ENCODE assay signal across 9 cellular contexts in the genomic region with DNA sequence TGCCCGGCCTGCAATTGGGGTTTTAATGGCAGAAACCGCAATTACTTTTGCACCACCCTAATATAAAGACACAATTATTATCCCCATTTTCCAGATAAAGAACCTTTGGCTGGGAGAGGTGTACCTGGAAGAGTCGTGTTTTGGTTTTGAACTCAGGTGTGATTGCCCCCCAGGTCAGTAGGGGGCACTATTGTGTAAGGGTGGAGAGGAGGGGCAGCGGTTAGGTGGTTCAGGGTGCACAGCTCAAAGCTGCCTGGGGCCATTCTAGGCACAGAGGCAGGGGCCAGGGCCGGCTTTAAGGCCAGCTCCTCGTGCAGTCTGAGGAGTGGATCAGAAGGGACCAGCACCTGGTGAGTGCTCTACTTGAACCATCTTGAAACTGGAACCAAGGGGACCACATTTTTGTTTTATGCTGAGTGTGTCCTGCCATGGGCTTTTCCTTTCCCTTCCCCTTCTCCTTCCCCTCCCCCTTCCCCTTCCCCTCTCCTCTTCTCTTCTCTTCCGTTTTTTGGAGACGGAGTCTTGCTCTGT. TPM values are rescaled to one million over a fixed set of nuclear protein-coding genes. Genes with fewer than 3 reads are reported as not detected.
DNase-seq lines count a peak whose midpoint lies in the region; ATAC-seq and TF ChIP-seq lines count a peak whose summit lies in the region.
"Had no signal": no experiment of that assay in that cellular context is flagged by ENCODE, and none has a peak within 500 bp of the region (broad histone marks: within the 10 kb centered on the region; RNA-seq: fewer than 3 reads in every experiment).

No MANE protein-coding gene starts in this region.

- CTCF ChIA-PET in CD8-positive, alpha-beta memory T cell (lab: Charles Lee), result interaction anchor here (0.7 to 10.8 kb wide), 17 partner anchors 9 to 281 kb away, joined by 3 to 138 read pairs (median 4); a partner anchor contains a TSS

- no peaks in the 10 kb centered on the region for H3K9me3 Mint-ChIP-seq in CD8-positive, alpha-beta memory T cell
- H3K9me3 Mint-ChIP-seq in activated T-cell treated with anti-CD3 and anti-CD28 coated beads, Interleukin-2, amount 50 U/mL, for 72 hours, result no peaks in the 10 kb centered on the region

- H3K4me3 Mint-ChIP-seq in CD8-positive, alpha-beta memory T cell, result peak overlapping the region in 3 of 7 donors; percentile 14 to 55 (median 35)
- H3K4me3 Mint-ChIP-seq in activated T-cell treated with anti-CD3 and anti-CD28 coated beads, Interleukin-2, amount 50 U/mL, for 72 hours, result no peak overlapping the region

- peaks cover 32% of the 10 kb centered on the region for H3K4me1 ChIP-seq in CD8-positive, alpha-beta memory T cell (ENCODE audit: insufficient read depth, low read length)
- H3K4me1 ChIP-seq in foreskin keratinocyte (no peaks in the 10 kb centered on the region), sigmoid colon (peaks cover 0 to 8% (median 5%) of the 10 kb centered on the region in 4 donors)
- H3K4me1 ChIP-seq: SJSA1 had no signal

- DNase-seq in CD8-positive, alpha-beta memory T cell, result peak; percentile 65 to 86 (median 72)
- no peak for DNase-seq in HFF-Myc (ENCODE audit: extremely low read depth, low read depth)
- peak; percentile 40 for DNase-seq in OCI-M2 (lab: John Stamatoyannopoulos, UW; ENCODE audit: unreplicated experiment)
- DNase-seq in activated T-cell treated with anti-CD3 and anti-CD28 coated beads, Interleukin-2, amount 50 U/mL, for 72 hours, result peak; percentile 78 to 85
- no peak for DNase-seq in foreskin keratinocyte
- no peak for DNase-seq in sigmoid colon
- DNase-seq in DMS114 treated with DMSO at 0.1 percent for 48 hours (lab: John Stamatoyannopoulos, UW; ENCODE audit: unreplicated experiment), result no peak

- ATAC-seq in activated T-cell treated with anti-CD3 and anti-CD28 coated beads, Interleukin-2, amount 50 U/mL, for 72 hours (replicated peaks in 1 of 2), result peak; percentile 74 to 82
- peak; percentile 44 for ATAC-seq in foreskin keratinocyte
- no peak for ATAC-seq in HG02840 (IDR thresholded peaks at IDR 0.05; ENCODE audit: low FRiP score, unreplicated experiment)

- no peaks in the 10 kb centered on the region for H3K27me3 ChIP-seq in CD8-positive, alpha-beta memory T cell (ENCODE audit: insufficient read depth, low read length, poor library complexity, severe bottlenecking)
- H3K27me3 ChIP-seq in foreskin keratinocyte (no peaks in the 10 kb centered on the region), sigmoid colon (no peaks in the 10 kb centered on the region)
- H3K27me3 ChIP-seq: SJSA1 had no signal

- H3K4me1 Mint-ChIP-seq in CD8-positive, alpha-beta memory T cell, result peaks cover 25 to 31% (median 29%) of the 10 kb centered on the region in 3 donors
- peaks cover 27% of the 10 kb centered on the region for H3K4me1 Mint-ChIP-seq in activated T-cell treated with anti-CD3 and anti-CD28 coated beads, Interleukin-2, amount 50 U/mL, for 72 hours (ENCODE audit: low read depth)

- intact Hi-C loops in sigmoid colon (cut with DNase I), result no loop called here

- H3K27me3 Mint-ChIP-seq in CD8-positive, alpha-beta memory T cell, result no peaks in the 10 kb centered on the region
- no peaks in the 10 kb centered on the region for H3K27me3 Mint-ChIP-seq in activated T-cell treated with anti-CD3 and anti-CD28 coated beads, Interleukin-2, amount 50 U/mL, for 72 hours (ENCODE audit: low read depth)

- H3K4me3 ChIP-seq in CD8-positive, alpha-beta memory T cell (ENCODE audit: low read length), result no peak overlapping the region
- H3K4me3 ChIP-seq in HFF-Myc (replicated peaks; ENCODE audit: low read depth, low read length) (no peak overlapping the region), sigmoid colon (no peak overlapping the region)
- H3K4me3 ChIP-seq: SJSA1 had no signal

- no peak overlapping the region for H3K27ac ChIP-seq in CD8-positive, alpha-beta memory T cell (ENCODE audit: low read depth, low read length)
- H3K27ac ChIP-seq in foreskin keratinocyte (no peak overlapping the region), sigmoid colon (no peak overlapping the region)
- H3K27ac ChIP-seq: SJSA1 had no signal

- TF ChIP-seq EP300 in sigmoid colon (IDR thresholded peaks at IDR 0.05), result no peak

- TF ChIP-seq CTCF in HFF-Myc (IDR thresholded peaks at IDR 0.05; ENCODE audit: low read depth, low read length, missing control alignments), result peak; percentile 92
- peak; percentile 94 for TF ChIP-seq CTCF in foreskin keratinocyte (conservative IDR thresholded peaks at IDR 0.05)
- TF ChIP-seq CTCF in sigmoid colon (IDR thresholded peaks at IDR 0.05), result peak; percentile 58 to 69 (median 66)

- POLR2A ChIA-PET in CD8-positive, alpha-beta memory T cell (lab: Charles Lee), result interaction anchor here (0.6 to 2.0 kb wide), 4 partner anchors 40 to 134 kb away, joined by 3 to 15 read pairs (median 4); a partner anchor contains a TSS

- H3K27ac Mint-ChIP-seq in CD8-positive, alpha-beta memory T cell, result peak overlapping the region in 7 of 8 donors; percentile 24 to 87 (median 65)
- H3K27ac Mint-ChIP-seq in activated T-cell treated with anti-CD3 and anti-CD28 coated beads, Interleukin-2, amount 50 U/mL, for 72 hours, result no peak overlapping the region

- no peaks in the 10 kb centered on the region for H3K9me3 ChIP-seq in CD8-positive, alpha-beta memory T cell (ENCODE audit: low read length)
- H3K9me3 ChIP-seq in sigmoid colon, result no peaks in the 10 kb centered on the region
- H3K9me3 ChIP-seq: SJSA1 had no signal

- no peak for TF ChIP-seq POLR2A in sigmoid colon (IDR thresholded peaks at IDR 0.05)

- H3K36me3 ChIP-seq in CD8-positive, alpha-beta memory T cell (ENCODE audit: insufficient read depth, low read length), result no peaks in the 10 kb centered on the region
- H3K36me3 ChIP-seq in sigmoid colon, result no peaks in the 10 kb centered on the region
- H3K36me3 ChIP-seq: SJSA1 had no signal

- peaks cover 0 to 1% (median 0%) of the 10 kb centered on the region in 3 donors for H3K36me3 Mint-ChIP-seq in CD8-positive, alpha-beta memory T cell
- no peaks in the 10 kb centered on the region for H3K36me3 Mint-ChIP-seq in activated T-cell treated with anti-CD3 and anti-CD28 coated beads, Interleukin-2, amount 50 U/mL, for 72 hours (ENCODE audit: insufficient read depth in 2 of 2)

- WGBS in sigmoid colon, 2 donors, result 23 to 30% methylated on average over 8 of the region's 8 CpGs

RNA-seq across cellular contexts. Expression of a gene that starts 5.8 kb away (rescaled TPM):
- 10 to 100 TPM; 16.2 to 16.3 TPM for total RNA-seq in CD8-positive, alpha-beta memory T cell
- 52.4 TPM for polyA plus RNA-seq in CD8-positive, alpha-beta memory T cell
- total RNA-seq in activated T-cell treated with anti-CD3 and anti-CD28 coated beads, Interleukin-2, amount 50 U/mL, for 72 hours, result 10 to 100 TPM; 21.2 to 24.1 TPM
- 22.2 and 23.5 TPM in 2 replicates for total RNA-seq in foreskin keratinocyte
- 23.7 and 25.6 TPM in 2 replicates for polyA plus RNA-seq in foreskin keratinocyte
- total RNA-seq in sigmoid colon, result 100 to 1,000 TPM; 164 to 203 (median 178) TPM
- 100 to 1,000 TPM; 222 to 317 (median 243) TPM for polyA plus RNA-seq in sigmoid colon

RNA-seq across cellular contexts. Expression of a gene that starts 10.4 kb away (rescaled TPM):
- 1,000 to 10,000 TPM; 2,863 to 2,871 TPM for total RNA-seq in CD8-positive, alpha-beta memory T cell
- 1,959 TPM for polyA plus RNA-seq in CD8-positive, alpha-beta memory T cell
- total RNA-seq in activated T-cell treated with anti-CD3 and anti-CD28 coated beads, Interleukin-2, amount 50 U/mL, for 72 hours, result 1,000 to 10,000 TPM; 2,679 to 2,721 TPM
- total RNA-seq in foreskin keratinocyte (2,410 and 2,439 TPM in 2 replicates), sigmoid colon (1,000 to 10,000 TPM; 3,843 to 9,166 (median 6,008) TPM)
- polyA plus RNA-seq in foreskin keratinocyte (3,599 and 3,602 TPM in 2 replicates), sigmoid colon (1,000 to 10,000 TPM; 4,449 to 8,009 (median 5,043) TPM)

RNA-seq across cellular contexts. Expression of a gene that starts 19.2 kb away (rescaled TPM):
- total RNA-seq in CD8-positive, alpha-beta memory T cell, result 1,000 to 10,000 TPM; 3,865 to 3,912 TPM
- 2,679 TPM for polyA plus RNA-seq in CD8-positive, alpha-beta memory T cell
- total RNA-seq in activated T-cell treated with anti-CD3 and anti-CD28 coated beads, Interleukin-2, amount 50 U/mL, for 72 hours, result 1,000 to 10,000 TPM; 4,603 to 5,026 TPM
- total RNA-seq in foreskin keratinocyte, result 2,087 and 2,308 TPM in 2 replicates
- 3,579 and 3,909 TPM in 2 replicates for polyA plus RNA-seq in foreskin keratinocyte
- 1,000 to 10,000 TPM; 2,552 to 5,599 (median 4,191) TPM for total RNA-seq in sigmoid colon
- 1,000 to 10,000 TPM; 4,070 to 6,094 (median 4,207) TPM for polyA plus RNA-seq in sigmoid colon

RNA-seq across cellular contexts. Expression of a gene that starts 21.2 kb away (rescaled TPM):
- 1 to 10 TPM; 1.4 to 1.7 TPM for total RNA-seq in CD8-positive, alpha-beta memory T cell
- 2.1 TPM for polyA plus RNA-seq in CD8-positive, alpha-beta memory T cell
- total RNA-seq in activated T-cell treated with anti-CD3 and anti-CD28 coated beads, Interleukin-2, amount 50 U/mL, for 72 hours, result 1 to 10 TPM; 3.2 to 4.3 TPM
- 0.71 and 0.92 TPM in 2 replicates for total RNA-seq in foreskin keratinocyte
- polyA plus RNA-seq in foreskin keratinocyte, result 1.6 TPM in 2 replicates
- 10 to 100 TPM; 14.5 to 43.8 (median 20.6) TPM for total RNA-seq in sigmoid colon
- polyA plus RNA-seq in sigmoid colon, result 10 to 100 TPM; 13.6 to 28.2 (median 21.6) TPM

RNA-seq across cellular contexts. Expression of a gene that starts 32.6 kb away (rescaled TPM):
- 10 to 100 TPM; 63.9 to 71.5 TPM for total RNA-seq in CD8-positive, alpha-beta memory T cell
- polyA plus RNA-seq in CD8-positive, alpha-beta memory T cell, result 148 TPM
- total RNA-seq in activated T-cell treated with anti-CD3 and anti-CD28 coated beads, Interleukin-2, amount 50 U/mL, for 72 hours, result 10 to 100 TPM; 69.7 to 76.3 TPM
- total RNA-seq in foreskin keratinocyte, result 6.0 TPM in 2 replicates
- polyA plus RNA-seq in foreskin keratinocyte, result 9.3 and 10.6 TPM in 2 replicates
- 10 to 100 TPM in 1 of 4 donors, 1 to 10 TPM in 3; 4.6 to 11.1 (median 6.1) TPM for total RNA-seq in sigmoid colon
- 10 to 100 TPM in 2 of 3 donors, 1 to 10 TPM in 1; 2.1 to 18.6 (median 14.9) TPM for polyA plus RNA-seq in sigmoid colon

Comparison
In these comparisons a context has a peak if more than half of its experiments do, and no peak if none do; other contexts are left out.
1. DNase-seq: peak in CD8-positive, alpha-beta memory T cell (5 of 5), OCI-M2 (single experiment) and activated T-cell treated with anti-CD3 and anti-CD28 coated beads, Interleukin-2, amount 50 U/mL, for 72 hours (2 of 2); none in HFF-Myc (single experiment), foreskin keratinocyte (0 of 2), sigmoid colon (single experiment) and DMS114 treated with DMSO at 0.1 percent for 48 hours (single experiment).
2. Peak in every context shown above with its lines, with median percentiles within 50 percentile points of each other: CTCF ChIP-seq.